Comparison of ENCODE assay signal across 9 cellular contexts in the genomic region with DNA sequence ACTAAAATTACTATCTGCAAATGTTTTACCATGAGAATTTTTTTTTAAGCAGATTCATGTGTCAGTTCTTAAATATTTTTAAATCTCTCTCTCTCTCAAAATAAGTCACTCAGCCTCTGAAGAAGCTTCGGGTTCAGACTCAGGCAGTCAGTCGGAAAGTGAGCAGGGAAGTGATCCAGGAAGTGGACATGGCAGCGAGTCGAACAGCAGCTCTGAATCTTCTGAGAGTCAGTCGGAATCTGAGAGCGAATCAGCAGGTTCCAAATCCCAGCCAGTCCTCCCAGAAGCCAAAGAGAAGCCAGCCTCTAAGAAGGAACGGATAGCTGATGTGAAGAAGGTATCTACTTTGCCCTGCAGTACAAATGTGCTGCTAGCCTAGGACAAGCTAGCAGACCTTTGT. TPM values are rescaled to one million over a fixed set of nuclear protein-coding genes. Genes with fewer than 3 reads are reported as not detected.
DNase-seq lines count a peak whose midpoint lies in the region; ATAC-seq and TF ChIP-seq lines count a peak whose summit lies in the region.
"Had no signal": no experiment of that assay in that cellular context is flagged by ENCODE, and none has a peak within 500 bp of the region (broad histone marks: within the 10 kb centered on the region; RNA-seq: fewer than 3 reads in every experiment).

No MANE protein-coding gene starts in this region.

- ATAC-seq in CD4-positive, alpha-beta T cell (ENCODE audit: poor library complexity) = no peak
- no peak for ATAC-seq in WTC11
- no peak for ATAC-seq in HG03439 (IDR thresholded peaks at IDR 0.05; ENCODE audit: unreplicated experiment)
- no peak for ATAC-seq in GM18909 (IDR thresholded peaks at IDR 0.05; ENCODE audit: poor library complexity, unreplicated experiment)

- intact Hi-C loops in CD4-positive, alpha-beta T cell (cut with DNase I, micrococcal nuclease) = loop anchor here (5.0 kb wide), 1 partner anchor 33 kb away; no protein-coding TSS in a partner anchor

- no peaks in the 10 kb centered on the region for H3K9me3 ChIP-seq in CD4-positive, alpha-beta T cell (ENCODE audit: control insufficient read depth, low read length)

- H3K27ac ChIP-seq in CD4-positive, alpha-beta T cell (ENCODE audit: low read depth, low read length) = no peak overlapping the region
- H3K27ac ChIP-seq: epithelial cell of prostate had no signal

- H3K4me3 ChIP-seq in fibroblast of the aortic adventitia (ENCODE audit: low read depth, low read length) = no peak overlapping the region

- peak overlapping the region; percentile 43 for H3K4me3 Mint-ChIP-seq in CD4-positive, alpha-beta T cell
- H3K4me3 Mint-ChIP-seq in WTC11 = no peak overlapping the region

- H3K27me3 Mint-ChIP-seq in CD4-positive, alpha-beta T cell = no peaks in the 10 kb centered on the region
- no peaks in the 10 kb centered on the region for H3K27me3 Mint-ChIP-seq in WTC11 (ENCODE audit: low read depth)

- peak overlapping the region; percentile 63 for H3K27ac Mint-ChIP-seq in CD4-positive, alpha-beta T cell
- H3K27ac Mint-ChIP-seq in WTC11 = peak overlapping the region; percentile 91

- H3K27me3 ChIP-seq in CD4-positive, alpha-beta T cell (ENCODE audit: control insufficient read depth, insufficient read depth, low read length) = no peaks in the 10 kb centered on the region

- POLR2A ChIA-PET in CD4-positive, alpha-beta T cell (lab: Charles Lee) = interaction anchor here (1.0 to 15.7 kb wide), 5 partner anchors 12 to 136 kb away, joined by 3 to 352 read pairs (median 4); a partner anchor contains a TSS
- POLR2A ChIA-PET in WTC11 (lab: Charles Lee) = interaction anchor here (0.5 kb wide), 1 partner anchor 26 kb away, joined by 4 read pairs; no protein-coding TSS in a partner anchor

- peaks cover 97% of the 10 kb centered on the region for H3K36me3 Mint-ChIP-seq in CD4-positive, alpha-beta T cell (ENCODE audit: low read depth)
- peaks cover 62% of the 10 kb centered on the region for H3K36me3 Mint-ChIP-seq in WTC11

- peaks cover 97% of the 10 kb centered on the region for H3K4me1 Mint-ChIP-seq in CD4-positive, alpha-beta T cell (ENCODE audit: low read depth)
- peaks cover 47% of the 10 kb centered on the region for H3K4me1 Mint-ChIP-seq in WTC11

- H3K9me3 Mint-ChIP-seq in CD4-positive, alpha-beta T cell = no peaks in the 10 kb centered on the region
- H3K9me3 Mint-ChIP-seq in WTC11 = no peaks in the 10 kb centered on the region

- no peak for TF ChIP-seq CTCF in CD4-positive, alpha-beta T cell (IDR thresholded peaks at IDR 0.05)
- TF ChIP-seq CTCF in WTC11 (IDR thresholded peaks at IDR 0.05) (no peak), fibroblast of the aortic adventitia (IDR thresholded peaks at IDR 0.05; ENCODE audit: insufficient read depth, low read length) (no peak)

- CTCF ChIA-PET in CD4-positive, alpha-beta T cell (lab: Charles Lee) = interaction anchor here (1.8 kb wide), 1 partner anchor 116 kb away, joined by 7 read pairs; no protein-coding TSS in a partner anchor
- CTCF ChIA-PET in WTC11 (lab: Charles Lee) = interaction anchor here (1.1 kb wide), 1 partner anchor 127 kb away, joined by 5 read pairs; no protein-coding TSS in a partner anchor

- no peak for DNase-seq in CD4-positive, alpha-beta T cell
- DNase-seq in WTC11 (ENCODE audit: low spot score) (no peak), fibroblast of the aortic adventitia (ENCODE audit: low read depth) (peak; percentile 28), pons (ENCODE audit: low spot score) (peak; percentile 55), NCI-H748 treated with DMSO at 0.1 percent for 48 hours (lab: John Stamatoyannopoulos, UW) (no peak)
- DNase-seq in stimulated activated CD4-positive, alpha-beta T cell treated with anti-CD3 and anti-CD28 coated beads, Interleukin-4, amount 100 ng/mL, for 24 hours = no peak

TF ChIP-seq in WTC11, 78 proteins besides CTCF, POLR2A, EP300 and RAD21:
- TF ChIP-seq NFE2L1 (CRISPR knock-in tag; IDR thresholded peaks at IDR 0.05) (no peak), ZNF416 (CRISPR knock-in tag; IDR thresholded peaks at IDR 0.05) (no peak), GRHL2 (CRISPR knock-in tag; IDR thresholded peaks at IDR 0.05; ENCODE audit: insufficient replicate concordance, severe bottlenecking) (no peak), OVOL2 (CRISPR knock-in tag; IDR thresholded peaks at IDR 0.05; ENCODE audit: borderline replicate concordance) (no peak), ZNF671 (CRISPR knock-in tag; IDR thresholded peaks at IDR 0.05) (no peak), ZNF219 (CRISPR knock-in tag; IDR thresholded peaks at IDR 0.05; ENCODE audit: borderline replicate concordance) (no peak), FOXK1 (CRISPR knock-in tag; IDR thresholded peaks at IDR 0.05) (no peak), ZNF263 (CRISPR knock-in tag; IDR thresholded peaks at IDR 0.05; ENCODE audit: low read depth) (no peak), ELF4 (CRISPR knock-in tag; IDR thresholded peaks at IDR 0.05; ENCODE audit: low read depth) (no peak), ZNF423 (CRISPR knock-in tag; IDR thresholded peaks at IDR 0.05) (no peak)
- TF ChIP-seq, protein P1, sequence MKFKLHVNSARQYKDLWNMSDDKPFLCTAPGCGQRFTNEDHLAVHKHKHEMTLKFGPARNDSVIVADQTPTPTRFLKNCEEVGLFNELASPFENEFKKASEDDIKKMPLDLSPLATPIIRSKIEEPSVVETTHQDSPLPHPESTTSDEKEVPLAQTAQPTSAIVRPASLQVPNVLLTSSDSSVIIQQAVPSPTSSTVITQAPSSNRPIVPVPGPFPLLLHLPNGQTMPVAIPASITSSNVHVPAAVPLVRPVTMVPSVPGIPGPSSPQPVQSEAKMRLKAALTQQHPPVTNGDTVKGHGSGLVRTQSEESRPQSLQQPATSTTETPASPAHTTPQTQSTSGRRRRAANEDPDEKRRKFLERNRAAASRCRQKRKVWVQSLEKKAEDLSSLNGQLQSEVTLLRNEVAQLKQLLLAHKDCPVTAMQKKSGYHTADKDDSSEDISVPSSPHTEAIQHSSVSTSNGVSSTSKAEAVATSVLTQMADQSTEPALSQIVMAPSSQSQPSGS (CRISPR knock-in tag; IDR thresholded peaks at IDR 0.05; ENCODE audit: borderline replicate concordance, low read depth) = no peak
- TF ChIP-seq, protein P2, sequence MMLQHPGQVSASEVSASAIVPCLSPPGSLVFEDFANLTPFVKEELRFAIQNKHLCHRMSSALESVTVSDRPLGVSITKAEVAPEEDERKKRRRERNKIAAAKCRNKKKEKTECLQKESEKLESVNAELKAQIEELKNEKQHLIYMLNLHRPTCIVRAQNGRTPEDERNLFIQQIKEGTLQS (CRISPR knock-in tag; conservative IDR thresholded peaks at IDR 0.05) = no peak
- TF ChIP-seq, protein P3, sequence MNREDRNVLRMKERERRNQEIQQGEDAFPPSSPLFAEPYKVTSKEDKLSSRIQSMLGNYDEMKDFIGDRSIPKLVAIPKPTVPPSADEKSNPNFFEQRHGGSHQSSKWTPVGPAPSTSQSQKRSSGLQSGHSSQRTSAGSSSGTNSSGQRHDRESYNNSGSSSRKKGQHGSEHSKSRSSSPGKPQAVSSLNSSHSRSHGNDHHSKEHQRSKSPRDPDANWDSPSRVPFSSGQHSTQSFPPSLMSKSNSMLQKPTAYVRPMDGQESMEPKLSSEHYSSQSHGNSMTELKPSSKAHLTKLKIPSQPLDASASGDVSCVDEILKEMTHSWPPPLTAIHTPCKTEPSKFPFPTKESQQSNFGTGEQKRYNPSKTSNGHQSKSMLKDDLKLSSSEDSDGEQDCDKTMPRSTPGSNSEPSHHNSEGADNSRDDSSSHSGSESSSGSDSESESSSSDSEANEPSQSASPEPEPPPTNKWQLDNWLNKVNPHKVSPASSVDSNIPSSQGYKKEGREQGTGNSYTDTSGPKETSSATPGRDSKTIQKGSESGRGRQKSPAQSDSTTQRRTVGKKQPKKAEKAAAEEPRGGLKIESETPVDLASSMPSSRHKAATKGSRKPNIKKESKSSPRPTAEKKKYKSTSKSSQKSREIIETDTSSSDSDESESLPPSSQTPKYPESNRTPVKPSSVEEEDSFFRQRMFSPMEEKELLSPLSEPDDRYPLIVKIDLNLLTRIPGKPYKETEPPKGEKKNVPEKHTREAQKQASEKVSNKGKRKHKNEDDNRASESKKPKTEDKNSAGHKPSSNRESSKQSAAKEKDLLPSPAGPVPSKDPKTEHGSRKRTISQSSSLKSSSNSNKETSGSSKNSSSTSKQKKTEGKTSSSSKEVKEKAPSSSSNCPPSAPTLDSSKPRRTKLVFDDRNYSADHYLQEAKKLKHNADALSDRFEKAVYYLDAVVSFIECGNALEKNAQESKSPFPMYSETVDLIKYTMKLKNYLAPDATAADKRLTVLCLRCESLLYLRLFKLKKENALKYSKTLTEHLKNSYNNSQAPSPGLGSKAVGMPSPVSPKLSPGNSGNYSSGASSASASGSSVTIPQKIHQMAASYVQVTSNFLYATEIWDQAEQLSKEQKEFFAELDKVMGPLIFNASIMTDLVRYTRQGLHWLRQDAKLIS (CRISPR knock-in tag; IDR thresholded peaks at IDR 0.05; ENCODE audit: borderline replicate concordance) = no peak
- TF ChIP-seq, protein P4, sequence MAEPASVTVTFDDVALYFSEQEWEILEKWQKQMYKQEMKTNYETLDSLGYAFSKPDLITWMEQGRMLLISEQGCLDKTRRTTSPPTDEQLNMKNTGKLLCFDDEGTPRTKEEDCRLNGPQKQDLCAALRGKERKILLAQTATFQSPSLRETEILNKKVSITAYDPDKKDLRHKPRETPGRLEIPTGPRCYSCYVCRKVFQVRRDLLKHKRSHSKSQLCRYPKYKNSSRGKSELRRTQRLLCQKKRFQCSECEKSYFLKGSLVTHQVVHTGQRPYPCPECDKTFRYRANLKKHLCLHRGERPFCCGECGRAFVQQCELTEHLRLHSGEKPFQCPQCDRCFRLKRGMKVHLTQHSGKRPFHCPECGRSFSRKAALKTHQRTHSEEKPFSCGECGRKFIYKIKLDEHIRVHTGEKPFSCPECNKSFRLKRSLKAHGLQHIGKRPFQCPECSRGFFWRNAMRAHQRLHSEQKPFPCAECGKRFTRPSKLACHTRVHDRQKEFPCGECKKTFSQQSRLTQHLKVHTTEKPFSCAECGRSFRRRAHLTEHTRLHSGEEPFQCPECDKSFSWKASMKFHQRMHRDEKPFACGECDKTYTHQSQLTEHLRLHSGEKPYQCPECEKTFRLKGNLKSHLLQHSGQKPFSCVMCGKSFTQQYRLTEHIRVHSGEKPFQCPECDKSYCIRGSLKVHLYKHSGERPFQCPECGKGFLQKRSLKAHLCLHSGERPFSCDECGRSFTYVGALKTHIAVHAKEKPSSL (CRISPR knock-in tag; conservative IDR thresholded peaks at IDR 0.05) = no peak
- TF ChIP-seq, protein P5, sequence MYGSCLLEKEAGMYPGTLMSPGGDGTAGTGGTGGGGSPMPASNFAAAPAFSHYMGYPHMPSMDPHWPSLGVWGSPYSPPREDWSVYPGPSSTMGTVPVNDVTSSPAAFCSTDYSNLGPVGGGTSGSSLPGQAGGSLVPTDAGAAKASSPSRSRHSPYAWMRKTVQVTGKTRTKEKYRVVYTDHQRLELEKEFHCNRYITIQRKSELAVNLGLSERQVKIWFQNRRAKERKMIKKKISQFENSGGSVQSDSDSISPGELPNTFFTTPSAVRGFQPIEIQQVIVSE (CRISPR knock-in tag; IDR thresholded peaks at IDR 0.05; ENCODE audit: borderline replicate concordance) = no peak

RNA-seq across cellular contexts. Expression of a gene that starts 24.1 kb away (rescaled TPM):
- 100 to 1,000 TPM; 615 to 660 TPM for total RNA-seq in CD4-positive, alpha-beta T cell
- 75.8 to 101 TPM (median 87.6 TPM) in 3 replicates for total RNA-seq in WTC11 (2021)
- total RNA-seq in fibroblast of the aortic adventitia (ENCODE audit: low replicate concordance) = 83.7 and 253 TPM in 2 replicates

Comparison
In these comparisons a context has a peak if more than half of its experiments do, and no peak if none do; other contexts are left out.
1. DNase-seq: peak in fibroblast of the aortic adventitia (single experiment) and pons (single experiment); none in CD4-positive, alpha-beta T cell (0 of 10), WTC11 (single experiment), stimulated activated CD4-positive, alpha-beta T cell treated with anti-CD3 and anti-CD28 coated beads, Interleukin-4, amount 100 ng/mL, for 24 hours (single experiment) and NCI-H748 treated with DMSO at 0.1 percent for 48 hours (single experiment).